Comparison of ENCODE assay signal across 1 cellular context in genomic region chr13:110410906-110411305, GRCh38.
TF ChIP-seq lines count a peak whose summit lies in the region.

No MANE protein-coding gene starts in this region.

TF ChIP-seq in endothelial cell of umbilical vein, 7 proteins besides CTCF, POLR2A, EP300 and RAD21:
- no peak for TF ChIP-seq EZH2 (IDR thresholded peaks at IDR 0.05; ENCODE audit: borderline replicate concordance, low read depth, low read length, severe bottlenecking)
- no peak for TF ChIP-seq FOS (IDR thresholded peaks at IDR 0.05; ENCODE audit: borderline replicate concordance, insufficient read depth, low read length)
- no peak for TF ChIP-seq GATA2 (IDR thresholded peaks at IDR 0.05; ENCODE audit: insufficient read depth, insufficient read length, low read depth, low read length)
- no peak for TF ChIP-seq POLR2AphosphoS5 (IDR thresholded peaks at IDR 0.05; ENCODE audit: insufficient read depth, low read depth, low read length)
- TF ChIP-seq MAX (IDR thresholded peaks at IDR 0.05; ENCODE audit: insufficient read depth, insufficient read length): no peak
- TF ChIP-seq MYC (IDR thresholded peaks at IDR 0.05; ENCODE audit: low read depth, low read length): no peak
- TF ChIP-seq JUN (IDR thresholded peaks at IDR 0.05; ENCODE audit: borderline replicate concordance, insufficient read depth, insufficient read length, low read depth): no peak
